In genomic region chr11:32884770-32885384, GRCh38 we compare ENCODE assay signal across 1 cellular context.
TF ChIP-seq lines count a peak whose summit lies in the region.

No MANE protein-coding gene starts in this region.

TF ChIP-seq in IMR-90, 13 proteins besides CTCF, POLR2A, EP300 and RAD21 (continued from another document):
- no peak for TF ChIP-seq ELK1 (IDR thresholded peaks at IDR 0.05; ENCODE audit: borderline replicate concordance, low read depth, low read length)
- TF ChIP-seq MXI1 (IDR thresholded peaks at IDR 0.05; ENCODE audit: borderline replicate concordance, low read depth, low read length): no peak
- TF ChIP-seq BHLHE40 (IDR thresholded peaks at IDR 0.05; ENCODE audit: low read depth, low read length): no peak
- TF ChIP-seq RFX5 (IDR thresholded peaks at IDR 0.05; ENCODE audit: low read depth, low read length): no peak
